28 cellular contexts compared by ENCODE assay signal in genomic region chr1:111369177-111369576, GRCh38. TPM values are rescaled to one million over a fixed set of nuclear protein-coding genes. Genes with fewer than 3 reads are reported as not detected.
DNase-seq lines count a peak whose midpoint lies in the region; ATAC-seq and TF ChIP-seq lines count a peak whose summit lies in the region.
"Had no signal": no experiment of that assay in that cellular context is flagged by ENCODE, and none has a peak within 500 bp of the region (broad histone marks: within the 10 kb centered on the region; RNA-seq: fewer than 3 reads in every experiment).

No MANE protein-coding gene starts in this region.

- TF ChIP-seq POLR2A in stomach (IDR thresholded peaks at IDR 0.05), result no peak

- H3K9ac ChIP-seq in SK-N-SH, result no peak overlapping the region
- H3K9ac ChIP-seq: KMS-11 had no signal

- H3K27ac ChIP-seq in SK-N-SH (ENCODE audit: low read depth in 2 of 2, low read length in 1 of 2) (no peak overlapping the region), stomach (peak overlapping the region; percentile 0 to 50 (median 5))
- H3K27ac ChIP-seq: ascending aorta, KMS-11, right atrium auricular region had no signal

- ATAC-seq in SK-N-SH treated with all-trans-retinoic acid at 6 μM for 48 hours, result no peak; the same call in 2 of the 3 replicates
- ATAC-seq in GM21619 (IDR thresholded peaks at IDR 0.05; ENCODE audit: unreplicated experiment), result no peak
- ATAC-seq: activated T-helper 17 cell treated with anti-CD3 and anti-CD28 coated beads, Interleukin-2, amount 50 U/mL, for 72 hours; CD8-positive, alpha-beta T cell; HCT116 had no signal

- H3K9me3 ChIP-seq in SK-N-SH (no peaks in the 10 kb centered on the region), stomach (no peaks in the 10 kb centered on the region)
- H3K9me3 ChIP-seq: ascending aorta, right atrium auricular region had no signal

- peaks cover 4% of the 10 kb centered on the region for H3F3A ChIP-seq in SK-N-SH (replicated peaks; ENCODE audit: insufficient read depth)

- no peaks in the 10 kb centered on the region for H3K79me2 ChIP-seq in SK-N-SH (ENCODE audit: insufficient read depth)

- POLR2A ChIA-PET in SK-N-SH (lab: Yijun Ruan, JAX), result no interaction called here

- H3K27me3 Mint-ChIP-seq in chondrocyte (ENCODE audit: low read depth), result peaks cover 12% of the 10 kb centered on the region

- no peaks in the 10 kb centered on the region for H3K9me3 Mint-ChIP-seq in chondrocyte (ENCODE audit: low read depth)
- H3K9me3 Mint-ChIP-seq: activated naive CD4-positive, alpha-beta T cell treated with anti-CD3 and anti-CD28 coated beads, Interleukin-2, amount 50 U/mL, for 24 hours; activated T-helper 17 cell treated with anti-CD3 and anti-CD28 coated beads, Interleukin-2, amount 50 U/mL, for 72 hours; CD8-positive, alpha-beta T cell; central memory CD8-positive, alpha-beta T cell; nephron progenitor cell had no signal

- no peaks in the 10 kb centered on the region; the same call in 1 of the 2 replicates for H3K27me3 ChIP-seq in SK-N-SH (ENCODE audit: insufficient read depth)
- H3K27me3 ChIP-seq in stomach, result peaks cover 0 to 14% (median 0%) of the 10 kb centered on the region in 3 donors
- H3K27me3 ChIP-seq: ascending aorta, right atrium auricular region had no signal

- no peaks in the 10 kb centered on the region for H3K36me3 Mint-ChIP-seq in chondrocyte (ENCODE audit: low read depth)
- H3K36me3 Mint-ChIP-seq: activated naive CD4-positive, alpha-beta T cell treated with anti-CD3 and anti-CD28 coated beads, Interleukin-2, amount 50 U/mL, for 24 hours; CD8-positive, alpha-beta T cell had no signal

- DNase-seq in SK-N-SH (no peak), RPMI7951 (ENCODE audit: low read depth) (peak; percentile 37), fibroblast of villous mesenchyme (ENCODE audit: low read depth) (peak; percentile 5), stomach (no peak), HuH-7.5 (ENCODE audit: low spot score) (no peak), chondrocyte (ENCODE audit: low spot score) (no peak)
- DNase-seq: activated CD4-positive, alpha-beta T cell treated with anti-CD3 and anti-CD28 coated beads, Interleukin-2, amount 50 U/mL, for 48 hours; activated CD8-positive, alpha-beta memory T cell treated with anti-CD3 and anti-CD28 coated beads, Interleukin-2, amount 50 U/mL, for 48 hours; CD8-positive, alpha-beta T cell; DMS153; GDM1; glutamatergic neuron; NCI-H1436 treated with DMSO at 0.1 percent for 48 hours; NCI-H526 treated with DMSO at 0.1 percent for 48 hours; nephron progenitor cell; SHP77; stimulated activated CD4-positive, alpha-beta T cell treated with anti-CD3 and anti-CD28 coated beads, Interleukin-4, amount 100 ng/mL, for 1 hour; trophoblast cell had no signal

- H3K9me2 ChIP-seq in SK-N-SH, result no peaks in the 10 kb centered on the region

- TF ChIP-seq RAD21 in SK-N-SH (IDR thresholded peaks at IDR 0.05; ENCODE audit: low read length), result no peak

- no peak overlapping the region for H3K4me3 Mint-ChIP-seq in chondrocyte (ENCODE audit: unreplicated experiment)
- H3K4me3 Mint-ChIP-seq: activated naive CD4-positive, alpha-beta T cell treated with anti-CD3 and anti-CD28 coated beads, Interleukin-2, amount 50 U/mL, for 24 hours; activated T-helper 17 cell treated with anti-CD3 and anti-CD28 coated beads, Interleukin-2, amount 50 U/mL, for 72 hours; B cell; CD8-positive, alpha-beta T cell; central memory CD8-positive, alpha-beta T cell; nephron progenitor cell had no signal

- no peaks in the 10 kb centered on the region for H4K20me1 ChIP-seq in SK-N-SH (ENCODE audit: insufficient read depth)

- TF ChIP-seq CTCF in SK-N-SH (IDR thresholded peaks at IDR 0.05) (no peak), fibroblast of villous mesenchyme (IDR thresholded peaks at IDR 0.05; ENCODE audit: insufficient read depth, low read depth, low read length) (no peak), stomach (IDR thresholded peaks at IDR 0.05) (no peak), chondrocyte (IDR thresholded peaks at IDR 0.05) (no peak)

- H3K4me1 Mint-ChIP-seq in chondrocyte (ENCODE audit: low read depth), result peaks cover 14% of the 10 kb centered on the region
- H3K4me1 Mint-ChIP-seq: activated naive CD4-positive, alpha-beta T cell treated with anti-CD3 and anti-CD28 coated beads, Interleukin-2, amount 50 U/mL, for 24 hours; activated T-helper 17 cell treated with anti-CD3 and anti-CD28 coated beads, Interleukin-2, amount 50 U/mL, for 72 hours; B cell; central memory CD8-positive, alpha-beta T cell had no signal

- H3K4me1 ChIP-seq in SK-N-SH (ENCODE audit: control insufficient read depth in 1 of 2, insufficient read depth in 2 of 2, low read depth in 1 of 2, low read length in 1 of 2) (peaks cover 0 to 18% of the 10 kb centered on the region in 2 experiments; a peak in 2 of 4 replicates), stomach (peaks cover 0 to 6% (median 0%) of the 10 kb centered on the region in 4 donors)
- H3K4me1 ChIP-seq: ascending aorta, right atrium auricular region had no signal

- CTCF ChIA-PET in SK-N-SH (lab: Yijun Ruan, JAX), result no interaction called here

- H3K27ac Mint-ChIP-seq in chondrocyte (ENCODE audit: unreplicated experiment), result no peak overlapping the region
- H3K27ac Mint-ChIP-seq: activated naive CD4-positive, alpha-beta T cell treated with anti-CD3 and anti-CD28 coated beads, Interleukin-2, amount 50 U/mL, for 24 hours; activated T-helper 17 cell treated with anti-CD3 and anti-CD28 coated beads, Interleukin-2, amount 50 U/mL, for 72 hours; B cell; CD8-positive, alpha-beta T cell; nephron progenitor cell had no signal

- peak overlapping the region; percentile 23; the same call in 1 of the 2 replicates for H3K4me2 ChIP-seq in SK-N-SH
- H3K4me2 ChIP-seq: KMS-11 had no signal

- intact Hi-C loops in stomach (cut with DNase I; ENCODE audit: low total_unique reads), result no loop called here

- WGBS in SK-N-SH (ENCODE audit: low lambda C conversion rate), result 40% methylated on average over 2 of the region's 2 CpGs
- WGBS in stomach, 5 donors, result 27 to 58% (median 51%) methylated on average over 2 of the region's 2 CpGs

- no peaks in the 10 kb centered on the region for H3K36me3 ChIP-seq in SK-N-SH (replicated peaks in 1 of 2; ENCODE audit: control insufficient read depth in 1 of 2, insufficient read depth in 2 of 2, low read length in 1 of 2)
- no peaks in the 10 kb centered on the region for H3K36me3 ChIP-seq in stomach
- H3K36me3 ChIP-seq: ascending aorta, right atrium auricular region had no signal

- TF ChIP-seq EP300 in SK-N-SH (IDR thresholded peaks at IDR 0.05; ENCODE audit: borderline replicate concordance in 1 of 2, low read depth in 1 of 2, low read length in 1 of 2), result no peak
- no peak for TF ChIP-seq EP300 in stomach (IDR thresholded peaks at IDR 0.05)

- H3K4me3 ChIP-seq in SK-N-SH (ENCODE audit: low read depth in 2 of 2, low read length in 1 of 2), result no peak overlapping the region
- H3K4me3 ChIP-seq in fibroblast of villous mesenchyme (ENCODE audit: low read depth, low read length), result no peak overlapping the region
- H3K4me3 ChIP-seq in stomach, result no peak overlapping the region
- H3K4me3 ChIP-seq: ascending aorta, right atrium auricular region had no signal

- no peak overlapping the region for H2AFZ ChIP-seq in SK-N-SH (ENCODE audit: low read depth)

TF ChIP-seq in SK-N-SH, 30 proteins besides CTCF, POLR2A, EP300 and RAD21:
- 0 out of 2 replicates have a peak, but pooled peaks have one; percentile 24 for TF ChIP-seq NFIC (IDR thresholded peaks at IDR 0.05; ENCODE audit: borderline replicate concordance)
- TF ChIP-seq GATA2 (CRISPR knock-in tag; IDR thresholded peaks at IDR 0.05), result no peak
TF ChIP-seq in SK-N-SH: peak in this region for 1.

TF ChIP-seq in SK-N-SH treated with all-trans-retinoic acid at 6 μM for 48 hours, 23 proteins besides CTCF, POLR2A, EP300 and RAD21 (continues in another document):
- TF ChIP-seq SNAI2 (CRISPR knock-in tag; IDR thresholded peaks at IDR 0.05) (no peak), POU6F1 (CRISPR knock-in tag; IDR thresholded peaks at IDR 0.05; ENCODE audit: borderline replicate concordance, low read depth) (no peak), PPARA (CRISPR knock-in tag; IDR thresholded peaks at IDR 0.05; ENCODE audit: borderline replicate concordance) (no peak), ZNF565 (CRISPR knock-in tag; conservative IDR thresholded peaks at IDR 0.05; ENCODE audit: low read depth) (no peak), ESRRG (CRISPR knock-in tag; IDR thresholded peaks at IDR 0.05) (no peak), TCF4 (CRISPR knock-in tag; IDR thresholded peaks at IDR 0.05; ENCODE audit: borderline replicate concordance) (no peak), GLIS3 (CRISPR knock-in tag; IDR thresholded peaks at IDR 0.05) (no peak), ARNTL (CRISPR knock-in tag; IDR thresholded peaks at IDR 0.05; ENCODE audit: borderline replicate concordance, low read depth) (no peak)

RNA-seq across cellular contexts. Expression of gene OVGP1, which starts 58.4 kb away (rescaled TPM):
- polyA plus RNA-seq in SK-N-SH (2012; rRNA removed) (0.18 and 0.34 TPM in 2 replicates), stomach (1 to 10 TPM in 1 of 3 donors, under 1 TPM in 2; 0.50 to 2.8 (median 0.76) TPM)
- 0.05 and 0.09 TPM in 2 replicates for polyA plus RNA-seq in SK-N-SH (2012; cell fraction: cytosol; rRNA removed)
- 2.5 and 2.7 TPM in 2 replicates for polyA plus RNA-seq in SK-N-SH (2012; cell fraction: nucleus; rRNA removed)
- total RNA-seq in RPMI7951 (2014; rRNA removed; shearing (Covaris generic)), result 0.20 TPM in 1 of 2 replicates, not detected in the other
- total RNA-seq in fibroblast of villous mesenchyme (0.64 and 0.86 TPM in 2 replicates), stomach (10 to 100 TPM in 1 of 5 donors, 1 to 10 TPM in 2, under 1 TPM in 1, not detected in 1; 0.45 to 18.5 (median 1.8) TPM), chondrocyte (0.95 to 1.7 TPM (median 1.1 TPM) in 3 replicates)

Comparison
In these comparisons a context has a peak if more than half of its experiments do, and no peak if none do; other contexts are left out.
1. DNase-seq: peak in RPMI7951 (single experiment) and fibroblast of villous mesenchyme (single experiment); none in SK-N-SH (single experiment), stomach (single experiment), HuH-7.5 (single experiment) and chondrocyte (single experiment).
2. H3K27ac ChIP-seq: peak in stomach (5 of 5); none in SK-N-SH (0 of 2).